ENCODE assay signal across 9 cellular contexts in genomic region chr11:46247664-46248063, GRCh38. TPM values are rescaled to one million over a fixed set of nuclear protein-coding genes. Genes with fewer than 3 reads are reported as not detected.
DNase-seq lines count a peak whose midpoint lies in the region; ATAC-seq, FAIRE-seq and TF ChIP-seq lines count a peak whose summit lies in the region.
"Had no signal": no experiment of that assay in that cellular context is flagged by ENCODE, and none has a peak within 500 bp of the region (broad histone marks: within the 10 kb centered on the region; RNA-seq: fewer than 3 reads in every experiment).

No MANE protein-coding gene starts in this region.

- in situ Hi-C loops in GM13976 (cut with MboI; ENCODE audit: low sequenced_read_pairs, unreplicated experiment) (loop anchor here (10.0 kb wide), 1 partner anchor 287 kb away; no protein-coding TSS in a partner anchor), HepG2 (cut with HindIII; ENCODE audit: extremely low pct_ligation_motif_present, low pct_unique_long_range_greater_than_20kb) (no loop called here)

- 23% methylated on average over 4 of the region's 4 CpGs for WGBS in HepG2 (ENCODE audit: low lambda C conversion rate)
- WGBS in lower leg skin, 2 donors, result 59 to 65% methylated on average over 4 of the region's 4 CpGs

- H3K27ac ChIP-seq in HepG2 (ENCODE audit: extremely low read length, insufficient read depth, low read length) (no peak overlapping the region), tibial artery (no peak overlapping the region)

- TF ChIP-seq CTCF in GM13976 (IDR thresholded peaks at IDR 0.05; ENCODE audit: borderline replicate concordance, control extremely low read depth, extremely low read depth, insufficient read depth, missing control alignments), result peak; percentile 35
- peak; percentile 86 for TF ChIP-seq CTCF in HepG2 (CRISPR knock-in tag; IDR thresholded peaks at IDR 0.05)
- TF ChIP-seq CTCF in tibial artery (IDR thresholded peaks at IDR 0.05), result no peak
- no peak for TF ChIP-seq CTCF in lower leg skin (IDR thresholded peaks at IDR 0.05)

- H3K4me1 ChIP-seq in HepG2 (ENCODE audit: insufficient read depth, low read length) (peaks cover 46% of the 10 kb centered on the region), tibial artery (peaks cover 0 to 10% (median 4%) of the 10 kb centered on the region in 4 donors)

- no peaks in the 10 kb centered on the region for H4K20me1 ChIP-seq in HepG2 (ENCODE audit: insufficient read depth, low read length)

- no peak for TF ChIP-seq POLR2A in HepG2 (IDR thresholded peaks at IDR 0.05; ENCODE audit: insufficient read depth in 1 of 2, low read depth in 2 of 2, low read length in 2 of 2)
- no peak for TF ChIP-seq POLR2A in lower leg skin (IDR thresholded peaks at IDR 0.05)

- H3K4me3 ChIP-seq in HepG2 (replicated peaks in 1 of 3; ENCODE audit: insufficient read depth in 1 of 3, low read depth in 2 of 3, low read length in 3 of 3), result no peak overlapping the region
- no peak overlapping the region for H3K4me3 ChIP-seq in tibial artery
- no peak overlapping the region for H3K4me3 ChIP-seq in lower leg skin (ENCODE audit: low read depth, poor library complexity, severe bottlenecking)

- H3K36me3 ChIP-seq in HepG2 (replicated peaks in 1 of 2; ENCODE audit: control insufficient read depth in 1 of 2, insufficient read depth in 2 of 2, low read length in 2 of 2) (no peaks in the 10 kb centered on the region), tibial artery (no peaks in the 10 kb centered on the region)

- BruUV-seq in HepG2 (replicated peaks; lab: Mats Ljungman, UMichigan), result no TSS peak

- no peak for TF ChIP-seq EP300 in HepG2 (IDR thresholded peaks at IDR 0.05; ENCODE audit: low read depth in 2 of 2, low read length in 2 of 2)
- no peak for TF ChIP-seq EP300 in HepG2 (CRISPR knock-in tag; IDR thresholded peaks at IDR 0.05; ENCODE audit: borderline replicate concordance)

- no peaks in the 10 kb centered on the region for H3K9me3 ChIP-seq in HepG2 (ENCODE audit: low read length)
- no peaks in the 10 kb centered on the region for H3K9me3 ChIP-seq in tibial artery

- DNase-seq in 8988T (peak; percentile 59), GM13976 (ENCODE audit: low spot score) (peak; percentile 73), NCI-H345 (lab: John Stamatoyannopoulos, UW) (peak; percentile 81), HepG2 (ENCODE audit: low spot score) (peak; percentile 72), tibial artery (no peak), lower leg skin (ENCODE audit: low spot score in 2 of 2) (no peak), KG1 (lab: John Stamatoyannopoulos, UW) (no peak)
- DNase-seq in activated naive CD4-positive, alpha-beta T cell treated with Interleukin-2 at 50 U/mL for 16 hours, result peak; percentile 22

- POLR2A ChIA-PET in HepG2 (lab: Yijun Ruan, JAX), result no interaction called here

- H3K9ac ChIP-seq in HepG2 (ENCODE audit: insufficient read depth, low read depth, low read length), result no peak overlapping the region

- FAIRE-seq in HepG2 (lab: Jason Lieb, UNC), result peak; percentile 67
- FAIRE-seq: GM18507 had no signal

- CTCF ChIA-PET in HepG2 (lab: Yijun Ruan, JAX; ENCODE audit: low intra/inter-chr PET ratio, low total read pairs), result interaction anchor here (0.9 to 3.0 kb wide), 4 partner anchors 49 to 120 kb away, joined by 4 to 57 read pairs (median 14); no protein-coding TSS in a partner anchor

- H3K4me2 ChIP-seq in HepG2 (ENCODE audit: low read depth, low read length), result no peak overlapping the region

- TF ChIP-seq RAD21 in HepG2 (CRISPR knock-in tag; IDR thresholded peaks at IDR 0.05), result peak; percentile 80

- peak; percentile 12 for ATAC-seq in HepG2

- H3K27me3 ChIP-seq in HepG2 (ENCODE audit: control insufficient read depth in 1 of 2, insufficient read depth in 2 of 2, low read length in 2 of 2), result peaks cover 9 to 31% of the 10 kb centered on the region in 2 experiments; a peak in 3 of 5 replicates
- H3K27me3 ChIP-seq in tibial artery, result no peaks in the 10 kb centered on the region

- no peaks in the 10 kb centered on the region for H3K79me2 ChIP-seq in HepG2 (ENCODE audit: insufficient read depth, low read length)

- H2AFZ ChIP-seq in HepG2 (ENCODE audit: low read length), result no peak overlapping the region

- intact Hi-C loops in HepG2 (cut with micrococcal nuclease; ENCODE audit: unreplicated experiment) (loop anchor here (1.0 kb wide), 1 partner anchor 61 kb away; no protein-coding TSS in a partner anchor), tibial artery (cut with DNase I; ENCODE audit: low total_unique reads) (no loop called here), lower leg skin (cut with DNase I; ENCODE audit: low total_unique reads) (no loop called here)

TF ChIP-seq in HepG2, 621 proteins besides CTCF, POLR2A, EP300 and RAD21 (continues in another document):
- TF ChIP-seq ZFX (CRISPR knock-in tag; IDR thresholded peaks at IDR 0.05; ENCODE audit: low read depth) (peak; percentile 71), GATAD2A (CRISPR knock-in tag; IDR thresholded peaks at IDR 0.05) (0 out of 2 replicates have a peak, but pooled peaks have one; percentile 13), ZNF616 (CRISPR knock-in tag; IDR thresholded peaks at IDR 0.05; ENCODE audit: low read depth) (no peak), PRDM15 (CRISPR knock-in tag; IDR thresholded peaks at IDR 0.05) (no peak), TRIM24 (CRISPR knock-in tag; IDR thresholded peaks at IDR 0.05) (no peak), NR2F6 (IDR thresholded peaks at IDR 0.05) (no peak), NR2F6 (CRISPR knock-in tag; IDR thresholded peaks at IDR 0.05) (peak; percentile 16; the same call in 1 of the 2 replicates), SMC3 (IDR thresholded peaks at IDR 0.05; ENCODE audit: low read length) (peak; percentile 86), SOX6 (IDR thresholded peaks at IDR 0.05) (no peak), SOX6 (CRISPR knock-in tag; IDR thresholded peaks at IDR 0.05) (0 out of 2 replicates have a peak, but pooled peaks have one; percentile 8), MXI1 (IDR thresholded peaks at IDR 0.05; ENCODE audit: borderline replicate concordance, low read depth, low read length) (peak; percentile 22; the same call in 1 of the 3 replicates), CEBPB (IDR thresholded peaks at IDR 0.05; ENCODE audit: borderline replicate concordance, low read depth, low read length) (peak; percentile 26; the same call in 1 of the 2 replicates), MIER2 (CRISPR knock-in tag; IDR thresholded peaks at IDR 0.05) (0 out of 2 replicates have a peak, but pooled peaks have one; percentile 22), RFX3 (CRISPR knock-in tag; IDR thresholded peaks at IDR 0.05) (no peak), STAG1 (CRISPR knock-in tag; IDR thresholded peaks at IDR 0.05) (peak; percentile 92), CEBPG (CRISPR knock-in tag; IDR thresholded peaks at IDR 0.05) (peak; percentile 78), THAP11 (CRISPR knock-in tag; IDR thresholded peaks at IDR 0.05) (peak; percentile 45; the same call in 1 of the 2 replicates)

RNA-seq across cellular contexts. Expression of gene CREB3L1, which starts 29.8 kb away (rescaled TPM):
- total RNA-seq in HepG2 (2016; rRNA removed; fragmentation: Illumina TruSeq; extraction: Trizol), result not detected in 2 replicates
- total RNA-seq in HepG2 (2016; cell fraction: cytosol; rRNA removed; fragmentation: Illumina TruSeq; extraction: Trizol; ENCODE audit: low read depth), result not detected in 2 replicates
- total RNA-seq in HepG2 (2016; cell fraction: insoluble cytoplasmic fraction; rRNA removed; fragmentation: Illumina TruSeq; extraction: Trizol), result not detected in 2 replicates
- total RNA-seq in HepG2 (2016; cell fraction: membrane; rRNA removed; fragmentation: Illumina TruSeq; extraction: Trizol), result not detected in 2 replicates
- not detected in 2 replicates for total RNA-seq in HepG2 (2016; cell fraction: nucleus; rRNA removed; fragmentation: Illumina TruSeq; extraction: Trizol)
- not detected in 2 replicates for polyA plus RNA-seq in HepG2 (2011; rRNA removed)
- not detected in 2 replicates for polyA plus RNA-seq in HepG2 (2011; cell fraction: cytosol; rRNA removed)
- polyA plus RNA-seq in HepG2 (2011; cell fraction: nucleus; rRNA removed), result not detected in 2 replicates
- 0.04 TPM in 1 of 2 replicates, not detected in the other for polyA plus RNA-seq in HepG2 (2012)
- not detected in 2 replicates for polyA plus RNA-seq in HepG2 (2016; cell fraction: cytosol; fragmentation: Illumina TruSeq; extraction: Trizol; ENCODE audit: low read depth)
- polyA plus RNA-seq in HepG2 (2016; cell fraction: insoluble cytoplasmic fraction; fragmentation: Illumina TruSeq; extraction: Trizol; ENCODE audit: low read depth), result not detected in 2 replicates
- 0.13 TPM in 1 of 2 replicates, not detected in the other for polyA plus RNA-seq in HepG2 (2016; cell fraction: membrane; fragmentation: Illumina TruSeq; extraction: Trizol; ENCODE audit: low read depth)
- not detected in 2 replicates for polyA plus RNA-seq in HepG2 (2016; cell fraction: nucleus; fragmentation: Illumina TruSeq; extraction: Trizol; ENCODE audit: insufficient read depth, low read depth)
- polyA minus RNA-seq in HepG2 (2011; rRNA and poly(A)+ RNA removed; ENCODE audit: low replicate concordance), result 0.12 and 1.6 TPM in 2 replicates
- polyA minus RNA-seq in HepG2 (2011; cell fraction: cytosol; rRNA and poly(A)+ RNA removed), result not detected in 2 replicates
- not detected in 2 replicates for polyA minus RNA-seq in HepG2 (2011; cell fraction: nucleus; rRNA and poly(A)+ RNA removed)
- total RNA-seq in lower leg skin, result 1 to 10 TPM in 1 of 4 donors, under 1 TPM in 3; 0.15 to 2.3 (median 0.54) TPM

Comparison
In these comparisons a context has a peak if more than half of its experiments do, and no peak if none do; other contexts are left out.
1. DNase-seq: peak in 8988T (single experiment), GM13976 (single experiment), NCI-H345 (single experiment), activated naive CD4-positive, alpha-beta T cell treated with Interleukin-2 at 50 U/mL for 16 hours (single experiment) and HepG2 (single experiment); none in tibial artery (0 of 2), lower leg skin (0 of 2) and KG1 (single experiment).
2. CTCF ChIP-seq: peak in GM13976 (single experiment) and HepG2 (single experiment); none in tibial artery (0 of 2) and lower leg skin (0 of 3).